In the genomic region with DNA sequence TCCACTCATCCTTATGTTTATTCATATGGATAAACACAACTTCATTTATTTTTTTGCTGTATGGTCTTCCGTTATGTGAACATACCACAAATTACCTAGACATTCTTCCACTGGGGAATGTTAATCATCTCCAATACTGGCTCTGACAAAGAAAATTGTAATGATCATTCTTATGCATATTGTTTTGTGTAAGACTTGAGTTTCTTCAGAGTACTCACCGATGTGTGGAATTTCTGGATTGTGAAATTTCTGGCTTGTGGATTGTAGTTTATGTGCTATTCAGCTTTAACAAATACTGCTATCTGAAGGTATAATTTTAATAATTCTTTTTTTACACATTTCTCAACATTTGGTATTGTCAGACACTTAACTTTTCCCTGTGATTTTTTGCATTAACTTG, we compare ENCODE assay signal across 20 cellular contexts.
DNase-seq lines count a peak whose midpoint lies in the region; ATAC-seq and TF ChIP-seq lines count a peak whose summit lies in the region.
"Had no signal": no experiment of that assay in that cellular context is flagged by ENCODE, and none has a peak within 500 bp of the region (broad histone marks: within the 10 kb centered on the region; RNA-seq: fewer than 3 reads in every experiment).

No MANE protein-coding gene starts in this region.

- H3K27me3 Mint-ChIP-seq in immature natural killer cell (ENCODE audit: low read depth in 3 of 3) = no peaks in the 10 kb centered on the region
- H3K27me3 Mint-ChIP-seq: activated naive CD8-positive, alpha-beta T cell treated with anti-CD3 and anti-CD28 coated beads, Interleukin-2, amount 10 ng/mL, durations not matched to agents 7 days and 5 days; B cell; stimulated activated naive CD8-positive, alpha-beta T cell treated with anti-CD3 and anti-CD28 coated beads, Interleukin-15, Interleukin-2, amounts not matched to agents 100 ng/mL and 50 ng/mL, for 24 hours had no signal

- H3K4me3 Mint-ChIP-seq in immature natural killer cell = no peak overlapping the region
- H3K4me3 Mint-ChIP-seq: activated naive CD8-positive, alpha-beta T cell treated with anti-CD3 and anti-CD28 coated beads, Interleukin-2, amount 10 ng/mL, durations not matched to agents 7 days and 5 days; activated T-helper 1 cell treated with anti-CD3 and anti-CD28 coated beads, Interleukin-12 subunit alpha, Interleukin-12 subunit beta, Interleukin-2, Interleukin-4 antibody, amounts not matched to agents 30 ng/mL and 10 ng/mL and 1 ng/mL, durations not matched to agents 14 hours and 24 hours and 36 hours; B cell; endodermal cell; stimulated activated naive CD8-positive, alpha-beta T cell treated with anti-CD3 and anti-CD28 coated beads, Interleukin-15, Interleukin-2, amounts not matched to agents 100 ng/mL and 50 ng/mL, for 24 hours had no signal

- no peaks in the 10 kb centered on the region for H4K20me1 ChIP-seq in GM23248 (ENCODE audit: insufficient read depth)

- H3K9me2 ChIP-seq in GM23248 (ENCODE audit: insufficient read depth) = 0 out of 2 replicates have a peak, but pooled peaks cover 6% of the 10 kb centered on the region

- ATAC-seq in GM21529 (IDR thresholded peaks at IDR 0.05; ENCODE audit: unreplicated experiment) = no peak
- ATAC-seq: right cardiac atrium had no signal

- intact Hi-C loops in transverse colon (cut with DNase I; ENCODE audit: low total_unique reads) = no loop called here

- H3K4me1 Mint-ChIP-seq in immature natural killer cell = no peaks in the 10 kb centered on the region
- H3K4me1 Mint-ChIP-seq: activated naive CD8-positive, alpha-beta T cell treated with anti-CD3 and anti-CD28 coated beads, Interleukin-2, amount 10 ng/mL, durations not matched to agents 7 days and 5 days; B cell; endodermal cell had no signal

- H3K4me1 ChIP-seq in GM23248 (ENCODE audit: insufficient read depth) = peaks cover 40% of the 10 kb centered on the region
- no peaks in the 10 kb centered on the region for H3K4me1 ChIP-seq in transverse colon
- H3K4me1 ChIP-seq: left ventricle myocardium inferior had no signal

- no peak for TF ChIP-seq EP300 in transverse colon (IDR thresholded peaks at IDR 0.05; ENCODE audit: low read depth)

- H3K36me3 ChIP-seq in GM23248 (ENCODE audit: low read depth) (no peaks in the 10 kb centered on the region), transverse colon (no peaks in the 10 kb centered on the region)
- H3K36me3 ChIP-seq: left ventricle myocardium inferior, SJSA1 had no signal

- WGBS in GM23248 (ENCODE audit: low coverage in 1 of 2, low lambda C conversion rate in 2 of 2, missing lambda C conversion rate in 2 of 2), 2 experiments = 0% methylated on average over 2 of the region's 2 CpGs
- WGBS in transverse colon (ENCODE audit: low coverage in 1 of 2), 2 donors = 34 to 79% methylated on average over 1 to 2 of the region's 2 CpGs

- H2AFZ ChIP-seq in GM23248 = peak overlapping the region; percentile 29; the same call in 1 of the 2 replicates

- H3K79me2 ChIP-seq in GM23248 (ENCODE audit: insufficient read depth) = no peaks in the 10 kb centered on the region

- H3K4me2 ChIP-seq in GM23248 (ENCODE audit: unreplicated experiment) = peak overlapping the region; percentile 55

- in situ Hi-C loops in GM23248 (cut with MboI) = no loop called here
- in situ Hi-C loops in transverse colon (cut with MboI; ENCODE audit: low pct_ligation_motif_present in 1 of 4, low pct_unique_long_range_greater_than_20kb in 1 of 4, low sequenced_read_pairs in 3 of 4) = no loop called here

- no peaks in the 10 kb centered on the region for H3K9me3 ChIP-seq in GM23248 (ENCODE audit: low read depth)
- H3K9me3 ChIP-seq in transverse colon = no peaks in the 10 kb centered on the region
- H3K9me3 ChIP-seq: left ventricle myocardium inferior, SJSA1 had no signal

- no peak overlapping the region for H3K4me3 ChIP-seq in GM23248
- H3K4me3 ChIP-seq in fibroblast of mammary gland (ENCODE audit: control insufficient read depth, low read depth, low read length) = no peak overlapping the region
- no peak overlapping the region for H3K4me3 ChIP-seq in retinal pigment epithelial cell (ENCODE audit: low read length)
- H3K4me3 ChIP-seq in transverse colon = no peak overlapping the region
- H3K4me3 ChIP-seq: left ventricle myocardium inferior, SJSA1 had no signal

- H3K27me3 ChIP-seq in GM23248 (replicated peaks; ENCODE audit: insufficient read depth) (no peaks in the 10 kb centered on the region), transverse colon (no peaks in the 10 kb centered on the region)
- H3K27me3 ChIP-seq: SJSA1 had no signal

- no peak for TF ChIP-seq CTCF in fibroblast of mammary gland (conservative IDR thresholded peaks at IDR 0.05; ENCODE audit: control insufficient read depth, insufficient read depth, low read depth, low read length)
- no peak for TF ChIP-seq CTCF in retinal pigment epithelial cell (conservative IDR thresholded peaks at IDR 0.05; ENCODE audit: low read depth, low read length)
- TF ChIP-seq CTCF in transverse colon (IDR thresholded peaks at IDR 0.05) = no peak

- H3K36me3 Mint-ChIP-seq in immature natural killer cell = no peaks in the 10 kb centered on the region
- H3K36me3 Mint-ChIP-seq: activated naive CD8-positive, alpha-beta T cell treated with anti-CD3 and anti-CD28 coated beads, Interleukin-2, amount 10 ng/mL, durations not matched to agents 7 days and 5 days had no signal

- DNase-seq in GM23248 = peak; percentile 63
- peak; percentile 5 for DNase-seq in amniotic stem cell (lab: John Stamatoyannopoulos, UW)
- peak; percentile 50 for DNase-seq in fibroblast of mammary gland (ENCODE audit: low read depth)
- peak; percentile 41 for DNase-seq in retinal pigment epithelial cell (ENCODE audit: low read depth)
- no peak for DNase-seq in transverse colon
- DNase-seq in immature natural killer cell = no peak
- DNase-seq: activated naive CD8-positive, alpha-beta T cell treated with anti-CD3 and anti-CD28 coated beads, Interleukin-2, amount 10 ng/mL, durations not matched to agents 7 days and 5 days; Calu3; cerebellar nuclear complex; endodermal cell; Karpas-422; left ventricle myocardium inferior; NCI-H1105 treated with DMSO at 0.1 percent for 48 hours; NCI-H526 treated with DMSO at 0.1 percent for 48 hours; right cardiac atrium had no signal

- peaks cover 20% of the 10 kb centered on the region for H3F3A ChIP-seq in GM23248 (ENCODE audit: insufficient read depth)

- no peak for TF ChIP-seq POLR2A in transverse colon (IDR thresholded peaks at IDR 0.05)

- peaks cover 0 to 6% (median 2%) of the 10 kb centered on the region in 6 donors for H3K9me3 Mint-ChIP-seq in immature natural killer cell
- H3K9me3 Mint-ChIP-seq: activated naive CD8-positive, alpha-beta T cell treated with anti-CD3 and anti-CD28 coated beads, Interleukin-2, amount 10 ng/mL, durations not matched to agents 7 days and 5 days; activated T-helper 1 cell treated with anti-CD3 and anti-CD28 coated beads, Interleukin-12 subunit alpha, Interleukin-12 subunit beta, Interleukin-2, Interleukin-4 antibody, amounts not matched to agents 30 ng/mL and 10 ng/mL and 1 ng/mL, durations not matched to agents 14 hours and 24 hours and 36 hours; endodermal cell; stimulated activated naive CD8-positive, alpha-beta T cell treated with anti-CD3 and anti-CD28 coated beads, Interleukin-15, Interleukin-2, amounts not matched to agents 100 ng/mL and 50 ng/mL, for 24 hours had no signal

- H3K27ac ChIP-seq in GM23248 (peak overlapping the region; percentile 38), transverse colon (no peak overlapping the region)
- H3K27ac ChIP-seq: left ventricle myocardium inferior, SJSA1 had no signal

- no peak overlapping the region for H3K9ac ChIP-seq in GM23248

- no peak overlapping the region for H3K27ac Mint-ChIP-seq in immature natural killer cell
- H3K27ac Mint-ChIP-seq: activated naive CD8-positive, alpha-beta T cell treated with anti-CD3 and anti-CD28 coated beads, Interleukin-2, amount 10 ng/mL, durations not matched to agents 7 days and 5 days; activated T-helper 1 cell treated with anti-CD3 and anti-CD28 coated beads, Interleukin-12 subunit alpha, Interleukin-12 subunit beta, Interleukin-2, Interleukin-4 antibody, amounts not matched to agents 30 ng/mL and 10 ng/mL and 1 ng/mL, durations not matched to agents 14 hours and 24 hours and 36 hours; B cell; endodermal cell; stimulated activated naive CD8-positive, alpha-beta T cell treated with anti-CD3 and anti-CD28 coated beads, Interleukin-15, Interleukin-2, amounts not matched to agents 100 ng/mL and 50 ng/mL, for 24 hours had no signal

Comparison
In these comparisons a context has a peak if more than half of its experiments do, and no peak if none do; other contexts are left out.
1. DNase-seq: peak in GM23248 (single experiment), amniotic stem cell (single experiment), fibroblast of mammary gland (single experiment) and retinal pigment epithelial cell (single experiment); none in transverse colon (single experiment) and immature natural killer cell (0 of 3).